In genomic region chr2:241112592-241112991, GRCh38 we compare ENCODE assay signal across 13 cellular contexts. TPM values are rescaled to one million over a fixed set of nuclear protein-coding genes. Genes with fewer than 3 reads are reported as not detected.
A peak's percentile ranks its signal among the peaks of the same experiment; 100 is the strongest.
DNase-seq lines count a peak whose midpoint lies in the region; ATAC-seq and TF ChIP-seq lines count a peak whose summit lies in the region.
"Had no signal": no experiment of that assay in that cellular context is flagged by ENCODE, and none has a peak within 500 bp of the region (broad histone marks: within the 10 kb centered on the region; RNA-seq: fewer than 3 reads in every experiment).

No MANE protein-coding gene starts in this region.

- no peaks in the 10 kb centered on the region for H3K27me3 ChIP-seq in GM06990 (replicated peaks; ENCODE audit: control insufficient read depth, insufficient read depth, low read length)
- H3K27me3 ChIP-seq: esophagus squamous epithelium had no signal

- no peak for TF ChIP-seq CTCF in GM06990 (IDR thresholded peaks at IDR 0.05; ENCODE audit: insufficient read depth, low read length, poor library complexity, severe bottlenecking)
- TF ChIP-seq CTCF in nephron progenitor cell (IDR thresholded peaks at IDR 0.05), result no peak
- no peak for TF ChIP-seq CTCF in HFFc6 (IDR thresholded peaks at IDR 0.05)

- H3K4me3 Mint-ChIP-seq in activated T-cell treated with anti-CD3 and anti-CD28 coated beads, Interleukin-2, amount 50 U/mL, for 4 hours, result peak overlapping the region; percentile 74
- H3K4me3 Mint-ChIP-seq in nephron progenitor cell, result no peak overlapping the region
- H3K4me3 Mint-ChIP-seq in HFFc6, result no peak overlapping the region

- peaks cover 44% of the 10 kb centered on the region for H3K4me1 Mint-ChIP-seq in activated T-cell treated with anti-CD3 and anti-CD28 coated beads, Interleukin-2, amount 50 U/mL, for 4 hours (ENCODE audit: low read depth)
- H3K4me1 Mint-ChIP-seq in nephron progenitor cell, result no peaks in the 10 kb centered on the region
- no peaks in the 10 kb centered on the region; the same call in 1 of the 2 replicates for H3K4me1 Mint-ChIP-seq in HFFc6 (ENCODE audit: low read depth)

- H3K27ac Mint-ChIP-seq in nephron progenitor cell (peak overlapping the region; percentile 27), HFFc6 (no peak overlapping the region)

- in situ Hi-C loops in KBM-7 (cut with MboI; ENCODE audit: low pct_unique_long_range_greater_than_20kb, low sequenced_read_pairs), result no loop called here

- peaks cover 14% of the 10 kb centered on the region for H3K36me3 ChIP-seq in GM06990 (ENCODE audit: control insufficient read depth, insufficient read depth, low read length)

- peak overlapping the region; percentile 72 for H3K4me3 ChIP-seq in GM06990 (replicated peaks; ENCODE audit: low read depth, low read length)
- H3K4me3 ChIP-seq: esophagus squamous epithelium had no signal

- ATAC-seq in HG02610 (IDR thresholded peaks at IDR 0.05; ENCODE audit: unreplicated experiment), result peak; percentile 39
- peak; percentile 67 to 69 for ATAC-seq in activated T-cell treated with anti-CD3 and anti-CD28 coated beads, Interleukin-2, amount 50 U/mL, for 4 hours

- H3K27me3 Mint-ChIP-seq in activated T-cell treated with anti-CD3 and anti-CD28 coated beads, Interleukin-2, amount 50 U/mL, for 4 hours (ENCODE audit: low read depth), result no peaks in the 10 kb centered on the region
- H3K27me3 Mint-ChIP-seq in nephron progenitor cell (ENCODE audit: low read depth, poor library complexity) (peaks cover 3% of the 10 kb centered on the region), HFFc6 (ENCODE audit: insufficient read depth) (no peaks in the 10 kb centered on the region; the same call in 1 of the 2 replicates)

- H3K36me3 Mint-ChIP-seq in activated T-cell treated with anti-CD3 and anti-CD28 coated beads, Interleukin-2, amount 50 U/mL, for 4 hours (ENCODE audit: insufficient read depth), result peaks cover 32% of the 10 kb centered on the region
- H3K36me3 Mint-ChIP-seq in nephron progenitor cell (ENCODE audit: low read depth), result peaks cover 16% of the 10 kb centered on the region
- peaks cover 4% of the 10 kb centered on the region; the same call in 1 of the 2 replicates for H3K36me3 Mint-ChIP-seq in HFFc6 (ENCODE audit: low read depth)

- no peaks in the 10 kb centered on the region for H3K9me3 Mint-ChIP-seq in activated T-cell treated with anti-CD3 and anti-CD28 coated beads, Interleukin-2, amount 50 U/mL, for 4 hours
- no peaks in the 10 kb centered on the region for H3K9me3 Mint-ChIP-seq in nephron progenitor cell
- no peaks in the 10 kb centered on the region for H3K9me3 Mint-ChIP-seq in HFFc6

- DNase-seq in GM06990 (ENCODE audit: extremely low read depth, insufficient read length) (no peak), nephron progenitor cell (no peak), KBM-7 (no peak), kidney glomerular epithelial cell (lab: John Stamatoyannopoulos, UW) (no peak), NCI-H345 treated with DMSO at 0.1 percent for 48 hours (lab: John Stamatoyannopoulos, UW; ENCODE audit: unreplicated experiment) (no peak), HFFc6 (no peak)
- peak; percentile 36 for DNase-seq in activated T-cell treated with anti-CD3 and anti-CD28 coated beads, Interleukin-2, amount 50 U/mL, for 4 hours
- DNase-seq: cerebellar nuclear complex; esophagus squamous epithelium; GDM1; NCI-H1930; NK-92 treated with Interleukin-12 subunit alpha and Interleukin-12 subunit beta, amount 100 ng/mL, for 24 hours had no signal

RNA-seq across cellular contexts. Expression of gene MTERF4, which starts 10.5 kb away (rescaled TPM):
- total RNA-seq in activated T-cell treated with anti-CD3 and anti-CD28 coated beads, Interleukin-2, amount 50 U/mL, for 4 hours, result 10 to 100 TPM; 40.5 to 42.3 (median 41.8) TPM
- total RNA-seq in HFFc6 (2021; fragmentation: NEBNext Ultra II Directional; extraction: Animal tissue kit (Norgen Biotek cat#: 25700)), result 10 to 100 TPM; 17.2 to 20.6 (median 17.9) TPM

RNA-seq across cellular contexts. Expression of gene PASK, which starts 36.7 kb away (rescaled TPM):
- total RNA-seq in activated T-cell treated with anti-CD3 and anti-CD28 coated beads, Interleukin-2, amount 50 U/mL, for 4 hours, result 10 to 100 TPM; 35.6 to 62.7 (median 49.8) TPM
- 1 to 10 TPM; 3.3 to 7.1 (median 6.0) TPM for total RNA-seq in HFFc6 (2021; fragmentation: NEBNext Ultra II Directional; extraction: Animal tissue kit (Norgen Biotek cat#: 25700))

RNA-seq across cellular contexts. Expression of gene PPP1R7, which starts 37.7 kb away (rescaled TPM):
- 10 to 100 TPM; 66.3 to 74.1 (median 73.7) TPM for total RNA-seq in activated T-cell treated with anti-CD3 and anti-CD28 coated beads, Interleukin-2, amount 50 U/mL, for 4 hours
- total RNA-seq in HFFc6 (2021; fragmentation: NEBNext Ultra II Directional; extraction: Animal tissue kit (Norgen Biotek cat#: 25700)), result 100 to 1,000 TPM in 3 of 6 experiments, 10 to 100 TPM in 3; 90.6 to 117 (median 103) TPM

Comparison
In these comparisons a context has a peak if more than half of its experiments do, and no peak if none do; other contexts are left out.
1. RNA of gene PASK, which starts 36.7 kb away (total RNA-seq): 35.6 to 62.7 TPM in activated T-cell treated with anti-CD3 and anti-CD28 coated beads, Interleukin-2, amount 50 U/mL, for 4 hours; 3.3 to 7.1 TPM in HFFc6; every median in the first group is over 4 times any median in the second.